Comparison of ENCODE assay signal across 8 cellular contexts in genomic region chr3:58334013-58334321, GRCh38. TPM values are rescaled to one million over a fixed set of nuclear protein-coding genes. Genes with fewer than 3 reads are reported as not detected.
A peak's percentile ranks its signal among the peaks of the same experiment; 100 is the strongest.
DNase-seq lines count a peak whose midpoint lies in the region; ATAC-seq, FAIRE-seq and TF ChIP-seq lines count a peak whose summit lies in the region.

No MANE protein-coding gene starts in this region.

- peaks cover 28% of the 10 kb centered on the region for H3K79me2 ChIP-seq in K562 (ENCODE audit: control insufficient read depth, insufficient read depth, low read length)

- peak overlapping the region; percentile 50 to 63; a peak in 3 of 4 replicates for H3K9ac ChIP-seq in K562 (ENCODE audit: insufficient read depth in 1 of 2, low read depth in 2 of 2, low read length in 2 of 2)

- 3% methylated on average over 4 of the region's 4 CpGs for WGBS in K562 (ENCODE audit: insufficient coverage, low coverage, missing lambda C conversion rate)

- TF ChIP-seq RAD21 in K562 (CRISPR knock-in tag; conservative IDR thresholded peaks at IDR 0.05 in 1 of 2, IDR thresholded peaks at IDR 0.05 in 1 of 2), result no peak

- BruUV-seq in K562 (replicated peaks; lab: Mats Ljungman, UMichigan), result no TSS peak

- no peaks in the 10 kb centered on the region for H3K9me3 Mint-ChIP-seq in activated naive CD4-positive, alpha-beta T cell treated with anti-CD3 and anti-CD28 coated beads, Interleukin-2, amount 50 U/mL, for 24 hours
- H3K9me3 Mint-ChIP-seq in type B pancreatic cell, result no peaks in the 10 kb centered on the region

- H3K36me3 Mint-ChIP-seq in activated naive CD4-positive, alpha-beta T cell treated with anti-CD3 and anti-CD28 coated beads, Interleukin-2, amount 50 U/mL, for 24 hours, result peaks cover 9% of the 10 kb centered on the region
- H3K36me3 Mint-ChIP-seq in type B pancreatic cell, result peaks cover 2% of the 10 kb centered on the region

- H3K27me3 Mint-ChIP-seq in activated naive CD4-positive, alpha-beta T cell treated with anti-CD3 and anti-CD28 coated beads, Interleukin-2, amount 50 U/mL, for 24 hours, result no peaks in the 10 kb centered on the region
- peaks cover 3% of the 10 kb centered on the region for H3K27me3 Mint-ChIP-seq in type B pancreatic cell

- no peaks in the 10 kb centered on the region for H3K9me3 ChIP-seq in K562 (replicated peaks; ENCODE audit: control insufficient read depth, insufficient read depth, low read depth, low read length)

- H3K27ac Mint-ChIP-seq in activated naive CD4-positive, alpha-beta T cell treated with anti-CD3 and anti-CD28 coated beads, Interleukin-2, amount 50 U/mL, for 24 hours, result no peak overlapping the region
- H3K27ac Mint-ChIP-seq in type B pancreatic cell, result peak overlapping the region; percentile 71

- H2AFZ ChIP-seq in K562 (ENCODE audit: low read depth, low read length), result no peak overlapping the region

- FAIRE-seq in K562 (lab: Jason Lieb, UNC), result no peak

- intact Hi-C loops in K562 (cut with micrococcal nuclease), result no loop called here

- in situ Hi-C loops in K562 (cut with MboI), result no loop called here

- no peak for DNase-seq in activated naive CD4-positive, alpha-beta T cell treated with anti-CD3 and anti-CD28 coated beads, Interleukin-2, amount 50 U/mL, for 16 hours
- no peak for DNase-seq in K562 (ENCODE audit: extremely low read depth in 1 of 4, low spot score in 3 of 4)
- peak; percentile 92 for DNase-seq in medulla oblongata (ENCODE audit: extremely low spot score)
- DNase-seq in type B pancreatic cell (ENCODE audit: extremely low spot score, unreplicated experiment), result no peak
- no peak for DNase-seq in NCI-H2196 treated with DMSO at 0.1 percent for 48 hours (lab: John Stamatoyannopoulos, UW; ENCODE audit: unreplicated experiment)

- no peaks in the 10 kb centered on the region for H4K20me1 ChIP-seq in K562 (replicated peaks; ENCODE audit: control insufficient read depth, insufficient read depth, low read length)

- peaks cover 48% of the 10 kb centered on the region for H3K4me1 Mint-ChIP-seq in activated naive CD4-positive, alpha-beta T cell treated with anti-CD3 and anti-CD28 coated beads, Interleukin-2, amount 50 U/mL, for 24 hours
- peaks cover 25% of the 10 kb centered on the region for H3K4me1 Mint-ChIP-seq in type B pancreatic cell (ENCODE audit: unreplicated experiment)

- CTCF ChIA-PET in K562 (lab: Yijun Ruan, JAX; ENCODE audit: low intra/inter-chr PET ratio), result no interaction called here

- TF ChIP-seq POLR2A in K562 (conservative IDR thresholded peaks at IDR 0.05), result no peak

- peaks cover 16 to 20% of the 10 kb centered on the region in 2 experiments; a peak in 4 of 5 replicates for H3K4me1 ChIP-seq in K562 (replicated peaks in 1 of 2; ENCODE audit: control insufficient read depth in 2 of 2, insufficient read depth in 2 of 2, low read length in 2 of 2)

- peak overlapping the region; percentile 64 for H3K27ac ChIP-seq in K562 (ENCODE audit: extremely low read depth, low read depth, low read length)

- no peaks in the 10 kb centered on the region for H3K27me3 ChIP-seq in K562 (ENCODE audit: control insufficient read depth in 2 of 2, insufficient read depth in 2 of 2, low read length in 2 of 2)

- ATAC-seq in K562, result no peak
- ATAC-seq in GM19328 (IDR thresholded peaks at IDR 0.05; ENCODE audit: unreplicated experiment), result no peak
- no peak for ATAC-seq in HG02798 (IDR thresholded peaks at IDR 0.05; ENCODE audit: poor library complexity, unreplicated experiment)

- TF ChIP-seq CTCF in K562 (IDR thresholded peaks at IDR 0.05 in 2 of 3, conservative IDR thresholded peaks at IDR 0.05 in 1 of 3; ENCODE audit: insufficient read depth in 2 of 3, low read depth in 1 of 3, low read length in 3 of 3) (no peak), type B pancreatic cell (conservative IDR thresholded peaks at IDR 0.05) (no peak)

- H3K36me3 ChIP-seq in K562 (ENCODE audit: control insufficient read depth, insufficient read depth, low read length), result no peaks in the 10 kb centered on the region

- H3K4me3 ChIP-seq in K562, result peak overlapping the region; percentile 72

- H3K4me2 ChIP-seq in K562 (ENCODE audit: insufficient read depth, low read length), result peak overlapping the region; percentile 90

- H3K9me1 ChIP-seq in K562 (ENCODE audit: control insufficient read depth, insufficient read depth, low read length), result no peaks in the 10 kb centered on the region

- POLR2A ChIA-PET in K562 (lab: Yijun Ruan, JAX), result interaction anchor here (1.3 to 2.2 kb wide), 2 partner anchors 14 to 17 kb away, joined by 4 to 5 read pairs; no protein-coding TSS in a partner anchor

- no peak for TF ChIP-seq EP300 in K562 (IDR thresholded peaks at IDR 0.05; ENCODE audit: low read length)

- peak overlapping the region; percentile 95 for H3K4me3 Mint-ChIP-seq in activated naive CD4-positive, alpha-beta T cell treated with anti-CD3 and anti-CD28 coated beads, Interleukin-2, amount 50 U/mL, for 24 hours
- H3K4me3 Mint-ChIP-seq in type B pancreatic cell, result peak overlapping the region; percentile 100

TF ChIP-seq in K562, 482 proteins besides CTCF, POLR2A, EP300 and RAD21 (continues in another document):
- TF ChIP-seq HNRNPH1 (optimal IDR thresholded peaks at IDR 0.05; ENCODE audit: low read depth, low read length), result no peak
- TF ChIP-seq RBFOX2 (IDR thresholded peaks at IDR 0.05; ENCODE audit: low read depth, low read length), result no peak
- TF ChIP-seq LARP7 (IDR thresholded peaks at IDR 0.05), result no peak
- no peak for TF ChIP-seq HNRNPLL (IDR thresholded peaks at IDR 0.05; ENCODE audit: low read depth, low read length, poor library complexity, severe bottlenecking)
- TF ChIP-seq FOXJ3 (CRISPR knock-in tag; IDR thresholded peaks at IDR 0.05), result no peak
- TF ChIP-seq KAT2B (IDR thresholded peaks at IDR 0.05; ENCODE audit: low read depth, low read length), result no peak

RNA-seq across cellular contexts. Expression of gene PXK, which starts 1.3 kb away (rescaled TPM):
- total RNA-seq in K562 (2011; cell fraction: chromatin; rRNA removed; ENCODE audit: low replicate concordance), result 19.9 and 36.7 TPM in 2 replicates
- total RNA-seq in K562 (2011; cell fraction: nucleolus; rRNA removed), result 8.7 and 14.6 TPM in 2 replicates
- total RNA-seq in K562 (2011; cell fraction: nucleoplasm; rRNA removed), result 18.6 and 35.0 TPM in 2 replicates
- total RNA-seq in K562 (2014; rRNA removed) (11.3 and 12.4 TPM in 2 replicates), K562 (2014; rRNA removed; fragmentation: Illumina TruSeq; extraction: Trizol) (12.9 and 15.3 TPM in 2 replicates), K562 (2015; rRNA removed; fragmentation: Illumina TruSeq; extraction: Trizol) (9.7 and 10.0 TPM in 2 replicates), K562 (2021) (10.8 and 14.0 TPM in 2 replicates), type B pancreatic cell (ENCODE audit: low replicate concordance) (12.4 and 15.1 TPM in 2 replicates)
- polyA plus RNA-seq in K562 (2011; rRNA removed) (10.6 and 11.1 TPM in 2 replicates), K562 (2014; fragmentation: Illumina TruSeq; extraction: Trizol) (15.3 and 19.9 TPM in 2 replicates), K562 (2014; fragmentation: Nextera tagmentation; extraction: Ambion mirVana) (1 to 10 TPM; 3.3 to 4.8 TPM), K562 (2014; rRNA removed) (12.7 and 14.5 TPM in 2 replicates)
- 7.0 and 8.9 TPM in 2 replicates for polyA plus RNA-seq in K562 (2011; cell fraction: cytosol; rRNA removed)
- 13.1 and 15.3 TPM in 2 replicates for polyA plus RNA-seq in K562 (2011; cell fraction: nucleus; rRNA removed)
- 6.3 and 17.9 TPM in 2 replicates for polyA plus RNA-seq in K562 (2012)
- 13.2 and 15.9 TPM in 2 replicates for polyA minus RNA-seq in K562 (2011; rRNA and poly(A)+ RNA removed)
- 6.5 and 8.0 TPM in 2 replicates for polyA minus RNA-seq in K562 (2011; cell fraction: cytosol; rRNA and poly(A)+ RNA removed)
- 7.7 and 11.8 TPM in 2 replicates for polyA minus RNA-seq in K562 (2011; cell fraction: nucleus; rRNA and poly(A)+ RNA removed)

RNA-seq across cellular contexts. Expression of gene HTD2, which starts 27.6 kb away (rescaled TPM):
- 7.2 and 11.2 TPM in 2 replicates for total RNA-seq in K562 (2011; cell fraction: chromatin; rRNA removed; ENCODE audit: low replicate concordance)
- 3.0 and 3.2 TPM in 2 replicates for total RNA-seq in K562 (2011; cell fraction: nucleolus; rRNA removed)
- 3.2 and 5.1 TPM in 2 replicates for total RNA-seq in K562 (2011; cell fraction: nucleoplasm; rRNA removed)
- 1.8 and 2.7 TPM in 2 replicates for total RNA-seq in K562 (2014; rRNA removed)
- 10.5 and 12.7 TPM in 2 replicates for total RNA-seq in K562 (2014; rRNA removed; fragmentation: Illumina TruSeq; extraction: Trizol)
- 5.8 and 6.9 TPM in 2 replicates for total RNA-seq in K562 (2015; rRNA removed; fragmentation: Illumina TruSeq; extraction: Trizol)
- 8.3 and 9.6 TPM in 2 replicates for total RNA-seq in K562 (2021)
- 9.4 and 11.6 TPM in 2 replicates for polyA plus RNA-seq in K562 (2011; rRNA removed)
- 4.4 and 7.8 TPM in 2 replicates for polyA plus RNA-seq in K562 (2011; cell fraction: cytosol; rRNA removed)
- 2.4 and 4.5 TPM in 2 replicates for polyA plus RNA-seq in K562 (2011; cell fraction: nucleus; rRNA removed)
- 3.4 and 4.9 TPM in 2 replicates for polyA plus RNA-seq in K562 (2012)
- 2.2 and 6.8 TPM in 2 replicates for polyA plus RNA-seq in K562 (2014; fragmentation: Illumina TruSeq; extraction: Trizol)
- polyA plus RNA-seq in K562 (2014; fragmentation: Nextera tagmentation; extraction: Ambion mirVana), result 10 to 100 TPM; 13.9 to 22.8 TPM
- 5.8 and 8.0 TPM in 2 replicates for polyA plus RNA-seq in K562 (2014; rRNA removed)
- 7.5 and 9.7 TPM in 2 replicates for polyA minus RNA-seq in K562 (2011; rRNA and poly(A)+ RNA removed)
- 2.0 TPM in 1 of 2 replicates, not detected in the other for polyA minus RNA-seq in K562 (2011; cell fraction: cytosol; rRNA and poly(A)+ RNA removed)
- 1.5 and 2.2 TPM in 2 replicates for polyA minus RNA-seq in K562 (2011; cell fraction: nucleus; rRNA and poly(A)+ RNA removed)
- 10.6 and 11.4 TPM in 2 replicates for total RNA-seq in type B pancreatic cell (ENCODE audit: low replicate concordance)

RNA-seq across cellular contexts. Expression of gene RPP14, which starts 27.9 kb away (rescaled TPM):
- 25.4 and 29.4 TPM in 2 replicates for total RNA-seq in K562 (2011; cell fraction: chromatin; rRNA removed; ENCODE audit: low replicate concordance)
- total RNA-seq in K562 (2011; cell fraction: nucleolus; rRNA removed), result 14.8 and 18.0 TPM in 2 replicates
- 24.8 and 46.7 TPM in 2 replicates for total RNA-seq in K562 (2011; cell fraction: nucleoplasm; rRNA removed)
- total RNA-seq in K562 (2014; rRNA removed), result 13.9 and 15.9 TPM in 2 replicates
- total RNA-seq in K562 (2014; rRNA removed; fragmentation: Illumina TruSeq; extraction: Trizol), result 13.5 and 15.5 TPM in 2 replicates
- total RNA-seq in K562 (2015; rRNA removed; fragmentation: Illumina TruSeq; extraction: Trizol), result 19.9 and 20.4 TPM in 2 replicates
- total RNA-seq in K562 (2021), result 14.9 and 17.0 TPM in 2 replicates
- 14.7 and 18.9 TPM in 2 replicates for polyA plus RNA-seq in K562 (2011; rRNA removed)
- 6.3 and 12.9 TPM in 2 replicates for polyA plus RNA-seq in K562 (2011; cell fraction: cytosol; rRNA removed)
- 6.7 and 9.4 TPM in 2 replicates for polyA plus RNA-seq in K562 (2011; cell fraction: nucleus; rRNA removed)
- polyA plus RNA-seq in K562 (2012), result 6.3 and 9.3 TPM in 2 replicates
- 14.6 and 15.4 TPM in 2 replicates for polyA plus RNA-seq in K562 (2014; fragmentation: Illumina TruSeq; extraction: Trizol)
- polyA plus RNA-seq in K562 (2014; fragmentation: Nextera tagmentation; extraction: Ambion mirVana), result 10 to 100 TPM; 20.5 to 20.8 TPM
- 15.1 and 19.0 TPM in 2 replicates for polyA plus RNA-seq in K562 (2014; rRNA removed)
- 17.9 and 18.2 TPM in 2 replicates for polyA minus RNA-seq in K562 (2011; rRNA and poly(A)+ RNA removed)
- polyA minus RNA-seq in K562 (2011; cell fraction: cytosol; rRNA and poly(A)+ RNA removed), result 5.6 and 8.6 TPM in 2 replicates
- 5.0 and 7.9 TPM in 2 replicates for polyA minus RNA-seq in K562 (2011; cell fraction: nucleus; rRNA and poly(A)+ RNA removed)
- total RNA-seq in type B pancreatic cell (ENCODE audit: low replicate concordance), result 22.1 and 23.3 TPM in 2 replicates
